ENCODE assay signal across 9 cellular contexts in the genomic region with DNA sequence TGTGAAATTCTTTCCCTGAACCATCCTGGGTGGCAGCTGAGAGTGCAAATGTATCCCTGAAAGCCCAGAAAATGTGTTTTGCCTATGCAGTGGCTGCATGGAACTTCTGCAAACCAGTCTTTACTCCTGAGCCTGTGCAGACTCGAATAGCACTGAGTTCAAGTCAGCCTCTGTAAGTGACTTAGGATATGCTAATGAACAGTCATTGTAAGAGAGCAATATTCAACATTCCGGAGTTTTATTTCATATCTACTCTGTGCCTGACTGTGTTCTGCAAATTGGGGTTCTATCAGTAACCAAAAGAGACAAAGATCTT.
DNase-seq lines count a peak whose midpoint lies in the region; ATAC-seq and TF ChIP-seq lines count a peak whose summit lies in the region.
"Had no signal": no experiment of that assay in that cellular context is flagged by ENCODE, and none has a peak within 500 bp of the region (broad histone marks: within the 10 kb centered on the region; RNA-seq: fewer than 3 reads in every experiment).

No MANE protein-coding gene starts in this region.

- peak overlapping the region; percentile 41; the same call in 1 of the 3 replicates for H3K4me3 Mint-ChIP-seq in GM23338

- no peaks in the 10 kb centered on the region for H4K20me1 ChIP-seq in GM23338 (replicated peaks; ENCODE audit: insufficient read depth)

- ATAC-seq in GM23338 = no peak
- no peak for ATAC-seq in HG02970 (IDR thresholded peaks at IDR 0.05; ENCODE audit: low FRiP score, unreplicated experiment)

- peaks cover 33% of the 10 kb centered on the region for H3K36me3 Mint-ChIP-seq in GM23338 (ENCODE audit: low read depth)

- no peaks in the 10 kb centered on the region; the same call in 1 of the 2 replicates for H3K36me3 ChIP-seq in GM23338 (ENCODE audit: insufficient read depth)

- H3K4me2 ChIP-seq in GM23338 = peak overlapping the region; percentile 54

- peak overlapping the region; percentile 100 for H3K27ac Mint-ChIP-seq in GM23338

- H3K27me3 ChIP-seq in GM23338 (ENCODE audit: insufficient read depth) = no peaks in the 10 kb centered on the region

- peaks cover 5% of the 10 kb centered on the region; the same call in 1 of the 2 replicates for H3F3A ChIP-seq in GM23338 (replicated peaks; ENCODE audit: low read depth)

- no peak for TF ChIP-seq CTCF in GM23338 (conservative IDR thresholded peaks at IDR 0.05; ENCODE audit: low read depth in 2 of 2)
- no peak for TF ChIP-seq CTCF in fibroblast of pulmonary artery (IDR thresholded peaks at IDR 0.05; ENCODE audit: low read length, missing control alignments)

- H3K9me2 ChIP-seq in GM23338 (ENCODE audit: insufficient read depth) = no peaks in the 10 kb centered on the region

- peaks cover 1% of the 10 kb centered on the region for H3K27me3 Mint-ChIP-seq in GM23338 (ENCODE audit: insufficient read depth, low read depth, poor library complexity)

- H3K4me3 ChIP-seq in GM23338 = no peak overlapping the region
- peak overlapping the region; percentile 1 for H3K4me3 ChIP-seq in fibroblast of pulmonary artery (replicated peaks; ENCODE audit: low read depth, low read length)

- H3K9me3 Mint-ChIP-seq in GM23338 = no peaks in the 10 kb centered on the region

- H3K4me1 ChIP-seq in GM23338 (ENCODE audit: insufficient read depth) = peaks cover 43% of the 10 kb centered on the region
- H3K4me1 ChIP-seq: parathyroid adenoma had no signal

- DNase-seq in GM23338 (ENCODE audit: low spot score) (no peak), RPMI8226 (peak; percentile 21), fibroblast of pulmonary artery (ENCODE audit: low read depth) (no peak), putamen (ENCODE audit: low spot score) (peak; percentile 3), posterior cingulate gyrus (no peak), NCI-H510A (lab: John Stamatoyannopoulos, UW) (no peak), LoVo (ENCODE audit: low spot score) (no peak)

- no peak overlapping the region for H2AFZ ChIP-seq in GM23338
- H2AFZ ChIP-seq: parathyroid adenoma had no signal

- H3K4me1 Mint-ChIP-seq in GM23338 = peaks cover 58% of the 10 kb centered on the region

- peaks cover 3% of the 10 kb centered on the region; the same call in 1 of the 2 replicates for H3K79me2 ChIP-seq in GM23338 (replicated peaks; ENCODE audit: insufficient read depth)
- H3K79me2 ChIP-seq: parathyroid adenoma had no signal

- intact Hi-C loops in posterior cingulate gyrus (cut with DNase I) = no loop called here

- peak overlapping the region; percentile 98 for H3K27ac ChIP-seq in GM23338 (ENCODE audit: low read depth)
- H3K27ac ChIP-seq: parathyroid adenoma had no signal

TF ChIP-seq in GM23338, 12 proteins besides CTCF, POLR2A, EP300 and RAD21 (continues in another document):
- TF ChIP-seq EZH2 (IDR thresholded peaks at IDR 0.05; ENCODE audit: low read depth, unreplicated experiment) (no peak), REST (IDR thresholded peaks at IDR 0.05; ENCODE audit: unreplicated experiment) (no peak), POLR2AphosphoS5 (IDR thresholded peaks at IDR 0.05; ENCODE audit: low read depth) (no peak), ZNF331 (CRISPR knock-in tag; IDR thresholded peaks at IDR 0.05; ENCODE audit: low read depth) (no peak), EZH2phosphoT487 (IDR thresholded peaks at IDR 0.05; ENCODE audit: unreplicated experiment) (no peak), ZNF114 (CRISPR knock-in tag; IDR thresholded peaks at IDR 0.05) (no peak), NANOG (IDR thresholded peaks at IDR 0.05; ENCODE audit: borderline replicate concordance) (no peak), JUNB (IDR thresholded peaks at IDR 0.05; ENCODE audit: unreplicated experiment) (no peak), STAT1 (IDR thresholded peaks at IDR 0.05; ENCODE audit: unreplicated experiment) (no peak)
- TF ChIP-seq, protein P1, sequence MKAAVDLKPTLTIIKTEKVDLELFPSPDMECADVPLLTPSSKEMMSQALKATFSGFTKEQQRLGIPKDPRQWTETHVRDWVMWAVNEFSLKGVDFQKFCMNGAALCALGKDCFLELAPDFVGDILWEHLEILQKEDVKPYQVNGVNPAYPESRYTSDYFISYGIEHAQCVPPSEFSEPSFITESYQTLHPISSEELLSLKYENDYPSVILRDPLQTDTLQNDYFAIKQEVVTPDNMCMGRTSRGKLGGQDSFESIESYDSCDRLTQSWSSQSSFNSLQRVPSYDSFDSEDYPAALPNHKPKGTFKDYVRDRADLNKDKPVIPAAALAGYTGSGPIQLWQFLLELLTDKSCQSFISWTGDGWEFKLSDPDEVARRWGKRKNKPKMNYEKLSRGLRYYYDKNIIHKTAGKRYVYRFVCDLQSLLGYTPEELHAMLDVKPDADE (IDR thresholded peaks at IDR 0.05) = no peak

Comparison
In these comparisons a context has a peak if more than half of its experiments do, and no peak if none do; other contexts are left out.
1. DNase-seq: peak in RPMI8226 (single experiment) and putamen (single experiment); none in GM23338 (single experiment), fibroblast of pulmonary artery (single experiment), posterior cingulate gyrus (0 of 10), NCI-H510A (single experiment) and LoVo (single experiment).